In genomic region chr10:19640864-19641263, GRCh38 we compare ENCODE assay signal across 11 cellular contexts.
"Had no signal": no experiment of that assay in that cellular context is flagged by ENCODE, and none has a peak within 500 bp of the region (broad histone marks: within the 10 kb centered on the region; RNA-seq: fewer than 3 reads in every experiment).

No MANE protein-coding gene starts in this region.

- H3K4me1 ChIP-seq: HAP-1 had no signal

- ATAC-seq: GM23338, HCT116 had no signal

- H3K4me1 Mint-ChIP-seq: GM23338, H9 had no signal

- H3K9me3 Mint-ChIP-seq: GM23338, H9, HFFc6 had no signal

- H3K4me3 ChIP-seq: GM23248, GM23338, HAP-1 had no signal

- DNase-seq: GM23248, GOT3, H7, H9, HCEC 1CT, HFFc6 had no signal

- H3K9me3 ChIP-seq: HAP-1 had no signal

- H3K4me3 Mint-ChIP-seq: GM23338, H9, HFFc6 had no signal

- H3K36me3 ChIP-seq: HAP-1 had no signal

- FAIRE-seq: H1, H54 had no signal

- H3K9ac ChIP-seq: GM23248 had no signal

- H3K4me2 ChIP-seq: GM23338 had no signal

- H3K27ac Mint-ChIP-seq: GM23338, H9, HFFc6 had no signal

- H2AFZ ChIP-seq: GM23248, GM23338 had no signal

- H3K27ac ChIP-seq: GM23248 had no signal
